In genomic region chr13:29761815-29762214, GRCh38 we compare ENCODE assay signal across 1 cellular context.
TF ChIP-seq lines count a peak whose summit lies in the region.

No MANE protein-coding gene starts in this region.

TF ChIP-seq in GM23338, 12 proteins besides CTCF, POLR2A, EP300 and RAD21 (continued from another document):
- TF ChIP-seq, protein P1, sequence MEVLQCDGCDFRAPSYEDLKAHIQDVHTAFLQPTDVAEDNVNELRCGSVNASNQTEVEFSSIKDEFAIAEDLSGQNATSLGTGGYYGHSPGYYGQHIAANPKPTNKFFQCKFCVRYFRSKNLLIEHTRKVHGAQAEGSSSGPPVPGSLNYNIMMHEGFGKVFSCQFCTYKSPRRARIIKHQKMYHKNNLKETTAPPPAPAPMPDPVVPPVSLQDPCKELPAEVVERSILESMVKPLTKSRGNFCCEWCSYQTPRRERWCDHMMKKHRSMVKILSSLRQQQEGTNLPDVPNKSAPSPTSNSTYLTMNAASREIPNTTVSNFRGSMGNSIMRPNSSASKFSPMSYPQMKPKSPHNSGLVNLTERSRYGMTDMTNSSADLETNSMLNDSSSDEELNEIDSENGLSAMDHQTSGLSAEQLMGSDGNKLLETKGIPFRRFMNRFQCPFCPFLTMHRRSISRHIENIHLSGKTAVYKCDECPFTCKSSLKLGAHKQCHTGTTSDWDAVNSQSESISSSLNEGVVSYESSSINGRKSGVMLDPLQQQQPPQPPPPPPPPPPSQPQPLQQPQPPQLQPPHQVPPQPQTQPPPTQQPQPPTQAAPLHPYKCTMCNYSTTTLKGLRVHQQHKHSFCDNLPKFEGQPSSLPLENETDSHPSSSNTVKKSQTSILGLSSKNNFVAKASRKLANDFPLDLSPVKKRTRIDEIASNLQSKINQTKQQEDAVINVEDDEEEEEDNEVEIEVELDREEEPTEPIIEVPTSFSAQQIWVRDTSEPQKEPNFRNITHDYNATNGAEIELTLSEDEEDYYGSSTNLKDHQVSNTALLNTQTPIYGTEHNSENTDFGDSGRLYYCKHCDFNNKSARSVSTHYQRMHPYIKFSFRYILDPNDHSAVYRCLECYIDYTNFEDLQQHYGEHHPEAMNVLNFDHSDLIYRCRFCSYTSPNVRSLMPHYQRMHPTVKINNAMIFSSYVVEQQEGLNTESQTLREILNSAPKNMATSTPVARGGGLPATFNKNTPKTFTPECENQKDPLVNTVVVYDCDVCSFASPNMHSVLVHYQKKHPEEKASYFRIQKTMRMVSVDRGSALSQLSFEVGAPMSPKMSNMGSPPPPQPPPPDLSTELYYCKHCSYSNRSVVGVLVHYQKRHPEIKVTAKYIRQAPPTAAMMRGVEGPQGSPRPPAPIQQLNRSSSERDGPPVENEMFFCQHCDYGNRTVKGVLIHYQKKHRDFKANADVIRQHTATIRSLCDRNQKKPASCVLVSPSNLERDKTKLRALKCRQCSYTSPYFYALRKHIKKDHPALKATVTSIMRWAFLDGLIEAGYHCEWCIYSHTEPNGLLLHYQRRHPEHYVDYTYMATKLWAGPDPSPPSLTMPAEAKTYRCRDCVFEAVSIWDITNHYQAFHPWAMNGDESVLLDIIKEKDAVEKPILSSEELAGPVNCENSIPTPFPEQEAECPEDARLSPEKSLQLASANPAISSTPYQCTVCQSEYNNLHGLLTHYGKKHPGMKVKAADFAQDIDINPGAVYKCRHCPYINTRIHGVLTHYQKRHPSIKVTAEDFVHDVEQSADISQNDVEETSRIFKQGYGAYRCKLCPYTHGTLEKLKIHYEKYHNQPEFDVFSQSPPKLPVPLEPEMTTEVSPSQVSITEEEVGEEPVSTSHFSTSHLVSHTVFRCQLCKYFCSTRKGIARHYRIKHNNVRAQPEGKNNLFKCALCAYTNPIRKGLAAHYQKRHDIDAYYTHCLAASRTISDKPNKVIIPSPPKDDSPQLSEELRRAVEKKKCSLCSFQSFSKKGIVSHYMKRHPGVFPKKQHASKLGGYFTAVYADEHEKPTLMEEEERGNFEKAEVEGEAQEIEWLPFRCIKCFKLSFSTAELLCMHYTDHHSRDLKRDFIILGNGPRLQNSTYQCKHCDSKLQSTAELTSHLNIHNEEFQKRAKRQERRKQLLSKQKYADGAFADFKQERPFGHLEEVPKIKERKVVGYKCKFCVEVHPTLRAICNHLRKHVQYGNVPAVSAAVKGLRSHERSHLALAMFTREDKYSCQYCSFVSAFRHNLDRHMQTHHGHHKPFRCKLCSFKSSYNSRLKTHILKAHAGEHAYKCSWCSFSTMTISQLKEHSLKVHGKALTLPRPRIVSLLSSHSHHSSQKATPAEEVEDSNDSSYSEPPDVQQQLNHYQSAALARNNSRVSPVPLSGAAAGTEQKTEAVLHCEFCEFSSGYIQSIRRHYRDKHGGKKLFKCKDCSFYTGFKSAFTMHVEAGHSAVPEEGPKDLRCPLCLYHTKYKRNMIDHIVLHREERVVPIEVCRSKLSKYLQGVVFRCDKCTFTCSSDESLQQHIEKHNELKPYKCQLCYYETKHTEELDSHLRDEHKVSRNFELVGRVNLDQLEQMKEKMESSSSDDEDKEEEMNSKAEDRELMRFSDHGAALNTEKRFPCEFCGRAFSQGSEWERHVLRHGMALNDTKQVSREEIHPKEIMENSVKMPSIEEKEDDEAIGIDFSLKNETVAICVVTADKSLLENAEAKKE (CRISPR knock-in tag; IDR thresholded peaks at IDR 0.05), result no peak
- TF ChIP-seq JUNB (IDR thresholded peaks at IDR 0.05; ENCODE audit: unreplicated experiment) (no peak), ZNF331 (CRISPR knock-in tag; IDR thresholded peaks at IDR 0.05; ENCODE audit: low read depth) (no peak), CREB1 (CRISPR knock-in tag; IDR thresholded peaks at IDR 0.05; ENCODE audit: low read depth) (no peak), EZH2 (IDR thresholded peaks at IDR 0.05; ENCODE audit: low read depth, unreplicated experiment) (no peak), POLR2AphosphoS5 (IDR thresholded peaks at IDR 0.05; ENCODE audit: low read depth) (no peak)
